8 cellular contexts compared by ENCODE assay signal in genomic region chr7:12623885-12624498, GRCh38. TPM values are rescaled to one million over a fixed set of nuclear protein-coding genes. Genes with fewer than 3 reads are reported as not detected.
A peak's percentile ranks its signal among the peaks of the same experiment; 100 is the strongest.
DNase-seq lines count a peak whose midpoint lies in the region; ATAC-seq and TF ChIP-seq lines count a peak whose summit lies in the region.

No MANE protein-coding gene starts in this region.

- DNase-seq in NCI-H510A treated with DMSO at 0.1 percent for 48 hours (lab: John Stamatoyannopoulos, UW) (peak; percentile 52), NCI-H510A (lab: John Stamatoyannopoulos, UW) (no peak), RPMI8226 (peak; percentile 19), glomerular visceral epithelial cell (ENCODE audit: extremely low spot score) (peak; percentile 43), uterus (no peak), occipital lobe (lab: John Stamatoyannopoulos, UW) (no peak)

- no peaks in the 10 kb centered on the region for H3K4me1 ChIP-seq in uterus

- H3K9me3 ChIP-seq in uterus, result no peaks in the 10 kb centered on the region

- H3K36me3 ChIP-seq in uterus, result no peaks in the 10 kb centered on the region

- TF ChIP-seq CTCF in uterus (IDR thresholded peaks at IDR 0.05), result peak; percentile 40 to 49 (median 46)

- H3K4me3 ChIP-seq in uterus, result no peak overlapping the region

- TF ChIP-seq POLR2A in uterus (IDR thresholded peaks at IDR 0.05), result no peak

- intact Hi-C loops in uterus (cut with DNase I; ENCODE audit: low total_unique reads), result no loop called here

- ATAC-seq in HG03432 (IDR thresholded peaks at IDR 0.05; ENCODE audit: unreplicated experiment) (peak; percentile 76), HG02970 (IDR thresholded peaks at IDR 0.05; ENCODE audit: low FRiP score, unreplicated experiment) (no peak)

- no peak overlapping the region for H3K27ac ChIP-seq in uterus

- no peaks in the 10 kb centered on the region for H3K27me3 ChIP-seq in uterus

RNA-seq across cellular contexts. Expression of gene SCIN, which starts 53.5 kb away (rescaled TPM):
- total RNA-seq in uterus, result 1 to 10 TPM in 3 of 4 donors, under 1 TPM in 1; under 0.01 to 6.5 (median 2.4) TPM
- 1.6 TPM for total RNA-seq in occipital lobe

Comparison
In these comparisons a context has a peak if more than half of its experiments do, and no peak if none do; other contexts are left out.
1. DNase-seq: peak in NCI-H510A treated with DMSO at 0.1 percent for 48 hours (single experiment), RPMI8226 (single experiment) and glomerular visceral epithelial cell (single experiment); none in NCI-H510A (single experiment), uterus (0 of 2) and occipital lobe (single experiment).